In the genomic region with DNA sequence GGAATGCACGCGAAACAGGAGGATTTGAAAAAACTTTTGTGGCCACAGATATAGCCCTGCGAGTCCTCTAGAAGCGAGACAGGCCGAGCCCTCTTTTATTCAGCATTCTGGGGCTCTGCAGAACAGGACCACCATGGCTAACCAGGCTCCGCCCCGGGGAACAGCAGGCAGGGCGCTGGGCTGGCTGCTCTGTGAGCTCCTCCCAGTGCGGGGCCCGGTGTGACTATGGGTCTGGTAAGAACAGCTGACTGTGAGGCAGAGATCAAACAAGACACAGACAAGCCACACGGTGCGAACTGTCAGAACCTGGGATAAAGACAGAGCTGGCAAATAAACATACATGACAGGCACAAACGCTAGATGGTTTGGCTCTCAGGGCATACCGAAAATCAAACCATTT, we compare ENCODE assay signal across 10 cellular contexts. TPM values are rescaled to one million over a fixed set of nuclear protein-coding genes. Genes with fewer than 3 reads are reported as not detected.
DNase-seq lines count a peak whose midpoint lies in the region; ATAC-seq lines count a peak whose summit lies in the region.
"Had no signal": no experiment of that assay in that cellular context is flagged by ENCODE, and none has a peak within 500 bp of the region (broad histone marks: within the 10 kb centered on the region; RNA-seq: fewer than 3 reads in every experiment).

No MANE protein-coding gene starts in this region.

- POLR2A ChIA-PET in activated CD8-positive, alpha-beta T cell treated with anti-CD3 and anti-CD28 coated beads, Interleukin-2, amount 10 ng/mL, durations not matched to agents 7 days and 5 days (lab: Charles Lee): no interaction called here

- H3K27me3 Mint-ChIP-seq in activated CD8-positive, alpha-beta T cell treated with anti-CD3 and anti-CD28 coated beads, Interleukin-2, amount 10 ng/mL, durations not matched to agents 7 days and 5 days (ENCODE audit: low read depth): no peaks in the 10 kb centered on the region

- H3K27ac Mint-ChIP-seq in activated CD8-positive, alpha-beta T cell treated with anti-CD3 and anti-CD28 coated beads, Interleukin-2, amount 10 ng/mL, durations not matched to agents 7 days and 5 days: no peak overlapping the region
- H3K27ac Mint-ChIP-seq: activated naive CD4-positive, alpha-beta T cell treated with anti-CD3 and anti-CD28 coated beads for 36 hours had no signal

- H3K9me3 Mint-ChIP-seq in activated CD8-positive, alpha-beta T cell treated with anti-CD3 and anti-CD28 coated beads, Interleukin-2, amount 10 ng/mL, durations not matched to agents 7 days and 5 days (ENCODE audit: insufficient read depth): no peaks in the 10 kb centered on the region
- H3K9me3 Mint-ChIP-seq: activated naive CD4-positive, alpha-beta T cell treated with anti-CD3 and anti-CD28 coated beads for 36 hours had no signal

- CTCF ChIA-PET in activated CD8-positive, alpha-beta T cell treated with anti-CD3 and anti-CD28 coated beads, Interleukin-2, amount 10 ng/mL, durations not matched to agents 7 days and 5 days (lab: Charles Lee): no interaction called here

- H3K4me3 Mint-ChIP-seq in activated CD8-positive, alpha-beta T cell treated with anti-CD3 and anti-CD28 coated beads, Interleukin-2, amount 10 ng/mL, durations not matched to agents 7 days and 5 days: no peak overlapping the region
- H3K4me3 Mint-ChIP-seq: activated naive CD4-positive, alpha-beta T cell treated with anti-CD3 and anti-CD28 coated beads for 36 hours had no signal

- no peaks in the 10 kb centered on the region for H3K4me1 Mint-ChIP-seq in activated CD8-positive, alpha-beta T cell treated with anti-CD3 and anti-CD28 coated beads, Interleukin-2, amount 10 ng/mL, durations not matched to agents 7 days and 5 days (ENCODE audit: low read depth)

- no peak for ATAC-seq in activated CD8-positive, alpha-beta T cell treated with anti-CD3 and anti-CD28 coated beads, Interleukin-2, amount 10 ng/mL, durations not matched to agents 7 days and 5 days
- ATAC-seq in GM21367 (IDR thresholded peaks at IDR 0.05; ENCODE audit: unreplicated experiment): no peak
- ATAC-seq: HCT116 had no signal

- DNase-seq in DMS153 treated with DMSO at 0.1 percent for 48 hours (lab: John Stamatoyannopoulos, UW; ENCODE audit: unreplicated experiment) (peak; percentile 21), DMS153 (lab: John Stamatoyannopoulos, UW) (no peak), dermis blood vessel endothelial cell (peak; percentile 46), mesenteric fat pad (ENCODE audit: low spot score) (peak; percentile 72), ureter (ENCODE audit: low spot score) (peak; percentile 38), activated T-cell treated with anti-CD3 and anti-CD28 coated beads for 4 hours (no peak)
- no peak for DNase-seq in activated CD8-positive, alpha-beta T cell treated with anti-CD3 and anti-CD28 coated beads, Interleukin-2, amount 10 ng/mL, durations not matched to agents 7 days and 5 days
- DNase-seq: activated naive CD4-positive, alpha-beta T cell treated with anti-CD3 and anti-CD28 coated beads for 36 hours had no signal

- no peaks in the 10 kb centered on the region for H3K36me3 Mint-ChIP-seq in activated CD8-positive, alpha-beta T cell treated with anti-CD3 and anti-CD28 coated beads, Interleukin-2, amount 10 ng/mL, durations not matched to agents 7 days and 5 days (ENCODE audit: low read depth)

RNA-seq across cellular contexts. Expression of a gene that starts 15.5 kb away (rescaled TPM):
- total RNA-seq in dermis blood vessel endothelial cell: 563 and 762 TPM in 2 replicates
- 228 TPM for total RNA-seq in mesenteric fat pad
- 20.2 TPM for total RNA-seq in ureter
- under 1 TPM; 0.26 to 0.92 TPM for total RNA-seq in activated CD8-positive, alpha-beta T cell treated with anti-CD3 and anti-CD28 coated beads, Interleukin-2, amount 10 ng/mL, durations not matched to agents 7 days and 5 days

Comparison
In these comparisons a context has a peak if more than half of its experiments do, and no peak if none do; other contexts are left out.
1. DNase-seq: peak in DMS153 treated with DMSO at 0.1 percent for 48 hours (single experiment), dermis blood vessel endothelial cell (single experiment), mesenteric fat pad (single experiment) and ureter (single experiment); none in DMS153 (single experiment), activated T-cell treated with anti-CD3 and anti-CD28 coated beads for 4 hours (single experiment) and activated CD8-positive, alpha-beta T cell treated with anti-CD3 and anti-CD28 coated beads, Interleukin-2, amount 10 ng/mL, durations not matched to agents 7 days and 5 days (single experiment).
2. RNA of a gene that starts 15.5 kb away (total RNA-seq): 563 to 762 TPM in dermis blood vessel endothelial cell, 228 TPM in mesenteric fat pad (single experiment) and 20.2 TPM in ureter (single experiment); 0.26 to 0.92 TPM in activated CD8-positive, alpha-beta T cell treated with anti-CD3 and anti-CD28 coated beads, Interleukin-2, amount 10 ng/mL, durations not matched to agents 7 days and 5 days; every median in the first group is over 10 times any median in the second.